In the genomic region with DNA sequence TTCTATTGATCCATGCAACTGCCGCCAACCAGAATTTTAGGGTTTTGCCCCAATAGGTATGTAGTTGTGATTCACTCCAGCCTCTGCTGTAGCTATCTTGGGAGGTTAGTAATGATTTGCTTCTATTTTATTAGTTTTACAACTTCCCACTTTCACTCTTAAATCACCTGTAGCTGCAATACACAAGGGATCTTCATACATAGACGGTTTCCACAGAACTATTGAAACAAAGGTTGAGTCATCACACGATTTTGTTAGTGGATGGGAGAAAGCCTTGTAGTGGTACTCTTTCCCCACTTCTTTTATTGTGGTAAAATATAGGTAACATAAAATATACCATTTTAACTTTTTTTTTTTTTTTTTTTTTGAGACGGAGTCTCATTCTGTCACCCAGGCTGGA, we compare ENCODE assay signal across 14 cellular contexts.
DNase-seq lines count a peak whose midpoint lies in the region; ATAC-seq and TF ChIP-seq lines count a peak whose summit lies in the region.
"Had no signal": no experiment of that assay in that cellular context is flagged by ENCODE, and none has a peak within 500 bp of the region (broad histone marks: within the 10 kb centered on the region; RNA-seq: fewer than 3 reads in every experiment).

No MANE protein-coding gene starts in this region.

- ATAC-seq in GM18517 (IDR thresholded peaks at IDR 0.05; ENCODE audit: unreplicated experiment) (peak; percentile 92), HG02884 (IDR thresholded peaks at IDR 0.05; ENCODE audit: unreplicated experiment) (peak; percentile 92), HG03558 (IDR thresholded peaks at IDR 0.05; ENCODE audit: extremely low read depth, unreplicated experiment) (peak; percentile 95)
- ATAC-seq: right cardiac atrium had no signal

- no peak for TF ChIP-seq CTCF in GM20000 (IDR thresholded peaks at IDR 0.05; ENCODE audit: extremely low read depth, missing control alignments)

- peak; percentile 62 for DNase-seq in GM20000 (ENCODE audit: low spot score)
- DNase-seq in activated T-cell treated with anti-CD3 and anti-CD28 coated beads, Interleukin-2, amount 50 U/mL, for 48 hours: no peak
- DNase-seq in NK-92 (lab: John Stamatoyannopoulos, UW; ENCODE audit: unreplicated experiment): no peak
- DNase-seq in activated CD4-positive, alpha-beta T cell treated with anti-CD3 and anti-CD28 coated beads for 4 hours: no peak
- no peak for DNase-seq in SKM-1 treated with dmso at 0.1 percent for 144 hours (lab: John Stamatoyannopoulos, UW; ENCODE audit: unreplicated experiment)
- DNase-seq: activated T-cell treated with anti-CD3 and anti-CD28 coated beads, Interleukin-2, amount 50 U/mL, for 4 hours; GF-D8; HFFc6; NCI-H226; right cardiac atrium; transverse colon had no signal
